ENCODE assay signal across 8 cellular contexts in genomic region chr5:179818746-179819295, GRCh38. TPM values are rescaled to one million over a fixed set of nuclear protein-coding genes. Genes with fewer than 3 reads are reported as not detected.
A peak's percentile ranks its signal among the peaks of the same experiment; 100 is the strongest.
DNase-seq lines count a peak whose midpoint lies in the region; ATAC-seq and TF ChIP-seq lines count a peak whose summit lies in the region.

No MANE protein-coding gene starts in this region.

- peaks cover 36% of the 10 kb centered on the region for H3K4me1 ChIP-seq in HUES48 (ENCODE audit: control insufficient read depth, insufficient read depth, low read length)
- H3K4me1 ChIP-seq in heart left ventricle: peaks cover 24 to 61% (median 53%) of the 10 kb centered on the region in 12 donors
- H3K4me1 ChIP-seq in upper lobe of left lung: peaks cover 49 to 62% (median 58%) of the 10 kb centered on the region in 4 donors

- peak; percentile 61 for ATAC-seq in GM21515 (IDR thresholded peaks at IDR 0.05; ENCODE audit: unreplicated experiment)
- ATAC-seq in heart left ventricle: peak; percentile 71 to 86 (median 74)
- peak; percentile 79 to 89 for ATAC-seq in upper lobe of left lung (ENCODE audit: low FRiP score in 2 of 2)

- H3K9me2 ChIP-seq in SU-DHL-6 (replicated peaks; ENCODE audit: insufficient read depth, low read length): no peaks in the 10 kb centered on the region

- H3K4me2 ChIP-seq in SU-DHL-6 (ENCODE audit: low read depth, low read length, poor library complexity, severe bottlenecking): peak overlapping the region; percentile 76

- intact Hi-C loops in heart left ventricle (cut with DNase I) (loop anchor here in 1 of 10 donors (2.0 kb wide), 1 partner anchor 40 kb away; the partner anchor contains the start of gene MRNIP), posterior cingulate gyrus (cut with DNase I) (no loop called here)

- H3F3A ChIP-seq in SU-DHL-6 (ENCODE audit: insufficient read depth): peaks cover 11% of the 10 kb centered on the region; the same call in 1 of the 2 replicates

- peaks cover 2% of the 10 kb centered on the region; the same call in 1 of the 2 replicates for H3K27me3 ChIP-seq in HUES48 (ENCODE audit: control insufficient read depth, insufficient read depth, low read length)
- no peaks in the 10 kb centered on the region for H3K27me3 ChIP-seq in SU-DHL-6 (ENCODE audit: low read length)
- no peaks in the 10 kb centered on the region for H3K27me3 ChIP-seq in heart left ventricle
- H3K27me3 ChIP-seq in upper lobe of left lung: no peaks in the 10 kb centered on the region

- TF ChIP-seq EP300 in upper lobe of left lung (IDR thresholded peaks at IDR 0.05): peak; percentile 43 to 100 (median 91)

- peaks cover 13% of the 10 kb centered on the region for H3K36me3 ChIP-seq in HUES48 (ENCODE audit: control insufficient read depth, insufficient read depth, low read length)
- H3K36me3 ChIP-seq in SU-DHL-6 (ENCODE audit: low read length): no peaks in the 10 kb centered on the region
- H3K36me3 ChIP-seq in heart left ventricle: peaks cover 0 to 28% (median 14%) of the 10 kb centered on the region in 9 donors
- H3K36me3 ChIP-seq in upper lobe of left lung: peaks cover 5 to 25% (median 11%) of the 10 kb centered on the region in 4 donors

- TF ChIP-seq CTCF in SU-DHL-6 (IDR thresholded peaks at IDR 0.05; ENCODE audit: insufficient read depth, low read length, poor library complexity, severe bottlenecking) (no peak), heart left ventricle (IDR thresholded peaks at IDR 0.05) (no peak), upper lobe of left lung (IDR thresholded peaks at IDR 0.05) (no peak)

- peaks cover 12% of the 10 kb centered on the region for H3K79me2 ChIP-seq in SU-DHL-6 (ENCODE audit: insufficient read depth, low read length)

- TF ChIP-seq POLR2A in heart left ventricle (IDR thresholded peaks at IDR 0.05): peak in 1 of 2 donors; percentile 65
- peak in 3 of 4 donors; percentile 30 to 67 (median 58) for TF ChIP-seq POLR2A in upper lobe of left lung (IDR thresholded peaks at IDR 0.05)

- peak overlapping the region; percentile 23 for H2AFZ ChIP-seq in SU-DHL-6 (ENCODE audit: low read depth, low read length, severe bottlenecking)

- peak overlapping the region; percentile 94 for H3K27ac ChIP-seq in HUES48 (ENCODE audit: low read depth, low read length)
- H3K27ac ChIP-seq in SU-DHL-6 (ENCODE audit: low read depth, low read length): peak overlapping the region; percentile 68
- H3K27ac ChIP-seq in adipose tissue (ENCODE audit: low read depth, low read length): peak overlapping the region; percentile 10
- H3K27ac ChIP-seq in heart left ventricle: peak overlapping the region; percentile 98 to 100 (median 99)
- H3K27ac ChIP-seq in upper lobe of left lung: peak overlapping the region; percentile 98 to 100 (median 99)

- DNase-seq in Daoy (ENCODE audit: low read depth): peak; percentile 98
- peak; percentile 96 to 97 (median 97) for DNase-seq in heart left ventricle
- DNase-seq in posterior cingulate gyrus: peak; percentile 85 to 99 (median 92)
- peak; percentile 96 to 98 for DNase-seq in upper lobe of left lung

- WGBS in adipose tissue, 3 donors: 1 to 2% (median 1%) methylated on average over 32 to 35 of the region's 35 CpGs
- 0 to 1% (median 1%) methylated on average over 10 to 35 of the region's 35 CpGs for WGBS in heart left ventricle, 4 donors
- 0 to 2% methylated on average over 28 to 31 of the region's 35 CpGs for WGBS in upper lobe of left lung, 2 donors

- H4K20me1 ChIP-seq in SU-DHL-6 (ENCODE audit: low read depth, low read length): peaks cover 6% of the 10 kb centered on the region

- peak overlapping the region; percentile 18 for H3K4me3 ChIP-seq in HUES48 (ENCODE audit: low read depth, low read length)
- H3K4me3 ChIP-seq in SU-DHL-6 (ENCODE audit: insufficient read depth, low read length, poor library complexity, severe bottlenecking): peak overlapping the region; percentile 44
- peak overlapping the region; percentile 1 to 100 (median 91) for H3K4me3 ChIP-seq in heart left ventricle
- peak overlapping the region; percentile 40 to 99 (median 78) for H3K4me3 ChIP-seq in upper lobe of left lung

- H3K9ac ChIP-seq in HUES48 (ENCODE audit: low read depth, low read length) (peak overlapping the region; percentile 62; the same call in 1 of the 2 replicates), SU-DHL-6 (ENCODE audit: low read length) (peak overlapping the region; percentile 56)

- no peaks in the 10 kb centered on the region for H3K9me3 ChIP-seq in HUES48 (ENCODE audit: control insufficient read depth, insufficient read depth, low read length)
- no peaks in the 10 kb centered on the region for H3K9me3 ChIP-seq in SU-DHL-6 (ENCODE audit: insufficient read depth, low read length)
- no peaks in the 10 kb centered on the region for H3K9me3 ChIP-seq in heart left ventricle
- no peaks in the 10 kb centered on the region for H3K9me3 ChIP-seq in upper lobe of left lung

RNA-seq across cellular contexts. Expression of gene SQSTM1, which starts 1.9 kb away (rescaled TPM):
- 311 and 335 TPM in 2 replicates for total RNA-seq in Daoy (2014; rRNA removed; shearing (Covaris generic))
- polyA plus RNA-seq in adipose tissue (100 to 1,000 TPM; 149 to 259 (median 177) TPM), heart left ventricle (100 to 1,000 TPM; 177 to 266 TPM)
- total RNA-seq in heart left ventricle (100 to 1,000 TPM; 266 to 747 (median 402) TPM), upper lobe of left lung (100 to 1,000 TPM; 390 to 666 (median 574) TPM)

RNA-seq across cellular contexts. Expression of gene MGAT4B, which starts 12.2 kb away (rescaled TPM):
- total RNA-seq in Daoy (2014; rRNA removed; shearing (Covaris generic)): 52.9 and 62.7 TPM in 2 replicates
- 10 to 100 TPM; 39.5 to 62.5 (median 45.0) TPM for polyA plus RNA-seq in adipose tissue
- 100 to 1,000 TPM in 6 of 9 donors, 10 to 100 TPM in 3; 84.2 to 209 (median 112) TPM for total RNA-seq in heart left ventricle
- polyA plus RNA-seq in heart left ventricle: 10 to 100 TPM; 49.6 to 89.7 TPM
- 100 to 1,000 TPM; 107 to 266 (median 158) TPM for total RNA-seq in upper lobe of left lung

RNA-seq across cellular contexts. Expression of gene LTC4S, which starts 25.0 kb away (rescaled TPM):
- not detected in 2 replicates for total RNA-seq in Daoy (2014; rRNA removed; shearing (Covaris generic))
- 10 to 100 TPM in 2 of 3 donors, 1 to 10 TPM in 1; 4.3 to 13.2 (median 12.8) TPM for polyA plus RNA-seq in adipose tissue
- total RNA-seq in heart left ventricle: 10 to 100 TPM in 4 of 9 donors, 1 to 10 TPM in 5; 4.5 to 16.7 (median 9.5) TPM
- polyA plus RNA-seq in heart left ventricle: 10 to 100 TPM in 1 of 2 donors, 1 to 10 TPM in 1; 3.3 to 13.8 TPM
- 10 to 100 TPM in 5 of 6 donors, 1 to 10 TPM in 1; 6.7 to 33.1 (median 21.3) TPM for total RNA-seq in upper lobe of left lung

RNA-seq across cellular contexts. Expression of gene MRNIP, which starts 39.8 kb away (rescaled TPM):
- 9.2 and 11.1 TPM in 2 replicates for total RNA-seq in Daoy (2014; rRNA removed; shearing (Covaris generic))
- 10 to 100 TPM; 20.4 to 22.4 (median 21.7) TPM for polyA plus RNA-seq in adipose tissue
- 10 to 100 TPM in 6 of 9 donors, 1 to 10 TPM in 3; 8.5 to 14.4 (median 12.3) TPM for total RNA-seq in heart left ventricle
- polyA plus RNA-seq in heart left ventricle: 10 to 100 TPM; 10.4 to 24.1 TPM
- 100 to 1,000 TPM in 1 of 6 donors, 10 to 100 TPM in 5; 20.7 to 142 (median 33.2) TPM for total RNA-seq in upper lobe of left lung

Comparison
In these comparisons a context has a peak if more than half of its experiments do, and no peak if none do; other contexts are left out.
1. Peak in every context shown above with its lines: DNase-seq, ATAC-seq, H3K4me3 ChIP-seq and H3K27ac ChIP-seq.
2. H3K27ac ChIP-seq: peak in every context shown above with its lines; median percentile 99 in heart left ventricle; 99 in upper lobe of left lung; 94 in HUES48; 68 in SU-DHL-6; 10 in adipose tissue.
3. H3K4me3 ChIP-seq: peak in every context shown above with its lines; median percentile 91 in heart left ventricle; 78 in upper lobe of left lung; 44 in SU-DHL-6; 18 in HUES48.